In genomic region chr14:74656964-74657363, GRCh38 we compare ENCODE assay signal across 20 cellular contexts.
"Had no signal": no experiment of that assay in that cellular context is flagged by ENCODE, and none has a peak within 500 bp of the region (broad histone marks: within the 10 kb centered on the region; RNA-seq: fewer than 3 reads in every experiment).

No MANE protein-coding gene starts in this region.

- H3K9me3 ChIP-seq: gastroesophageal sphincter, heart right ventricle, right lobe of liver, stomach, testis, upper lobe of left lung had no signal

- H3K27me3 Mint-ChIP-seq: activated CD4-positive, alpha-beta memory T cell treated with anti-CD3 and anti-CD28 coated beads for 36 hours; activated naive CD8-positive, alpha-beta T cell treated with anti-CD3 and anti-CD28 coated beads, Interleukin-2, amount 10 ng/mL, durations not matched to agents 7 days and 5 days; dendritic cell treated with granulocyte-macrophage colony-stimulating factor and Interleukin-4, amounts not matched to agents 40 ng/mL and 50 ng/mL, for 4 days had no signal

- H3K27me3 ChIP-seq: brain microvascular endothelial cell, gastroesophageal sphincter, heart right ventricle, right lobe of liver, stomach, testis, upper lobe of left lung had no signal

- H3K27ac ChIP-seq: heart right ventricle, right lobe of liver, upper lobe of left lung had no signal

- DNase-seq: activated CD4-positive, alpha-beta memory T cell treated with anti-CD3 and anti-CD28 coated beads for 36 hours; activated CD4-positive, alpha-beta T cell treated with anti-CD3 and anti-CD28 coated beads for 1 hour; activated gamma-delta T cell; activated naive CD8-positive, alpha-beta T cell treated with anti-CD3 and anti-CD28 coated beads, Interleukin-2, amount 10 ng/mL, durations not matched to agents 7 days and 5 days; activated T-cell treated with anti-CD3 and anti-CD28 coated beads, Interleukin-2, amount 50 U/mL, for 4 hours; anterior cingulate cortex; brain microvascular endothelial cell; cerebellar nuclear complex; effector memory CD4-positive, alpha-beta T cell; heart right ventricle; right lobe of liver; stimulated activated CD4-positive, alpha-beta T cell treated with anti-CD3 and anti-CD28 coated beads, Interleukin-12 subunit alpha, Interleukin-12 subunit beta, amount 100 ng/mL, for 4 hours; stimulated activated CD4-positive, alpha-beta T cell treated with anti-CD3 and anti-CD28 coated beads, Interleukin-2, amount 100 ng/mL, for 24 hours; stomach; T-helper 1 cell; T1000; testis; upper lobe of left lung had no signal

- ATAC-seq: activated T-cell treated with anti-CD3 and anti-CD28 coated beads, Interleukin-2, amount 50 U/mL, for 4 hours; heart right ventricle; right lobe of liver had no signal

- H3K9me3 Mint-ChIP-seq: activated CD4-positive, alpha-beta memory T cell treated with anti-CD3 and anti-CD28 coated beads for 36 hours; activated naive CD8-positive, alpha-beta T cell treated with anti-CD3 and anti-CD28 coated beads, Interleukin-2, amount 10 ng/mL, durations not matched to agents 7 days and 5 days; activated T-cell treated with anti-CD3 and anti-CD28 coated beads, Interleukin-2, amount 50 U/mL, for 4 hours; dendritic cell treated with granulocyte-macrophage colony-stimulating factor and Interleukin-4, amounts not matched to agents 40 ng/mL and 50 ng/mL, for 4 days had no signal

- H3K4me1 Mint-ChIP-seq: activated naive CD8-positive, alpha-beta T cell treated with anti-CD3 and anti-CD28 coated beads, Interleukin-2, amount 10 ng/mL, durations not matched to agents 7 days and 5 days had no signal

- H3K4me3 Mint-ChIP-seq: activated CD4-positive, alpha-beta memory T cell treated with anti-CD3 and anti-CD28 coated beads for 36 hours; activated naive CD8-positive, alpha-beta T cell treated with anti-CD3 and anti-CD28 coated beads, Interleukin-2, amount 10 ng/mL, durations not matched to agents 7 days and 5 days; activated T-cell treated with anti-CD3 and anti-CD28 coated beads, Interleukin-2, amount 50 U/mL, for 4 hours; dendritic cell treated with granulocyte-macrophage colony-stimulating factor and Interleukin-4, amounts not matched to agents 40 ng/mL and 50 ng/mL, for 4 days had no signal

- H3K4me3 ChIP-seq: gastroesophageal sphincter, heart right ventricle, right lobe of liver, stomach, testis, upper lobe of left lung had no signal

- H3K27ac Mint-ChIP-seq: activated CD4-positive, alpha-beta memory T cell treated with anti-CD3 and anti-CD28 coated beads for 36 hours; activated naive CD8-positive, alpha-beta T cell treated with anti-CD3 and anti-CD28 coated beads, Interleukin-2, amount 10 ng/mL, durations not matched to agents 7 days and 5 days; dendritic cell treated with granulocyte-macrophage colony-stimulating factor and Interleukin-4, amounts not matched to agents 40 ng/mL and 50 ng/mL, for 4 days had no signal
